2 cellular contexts compared by ENCODE assay signal in the genomic region with DNA sequence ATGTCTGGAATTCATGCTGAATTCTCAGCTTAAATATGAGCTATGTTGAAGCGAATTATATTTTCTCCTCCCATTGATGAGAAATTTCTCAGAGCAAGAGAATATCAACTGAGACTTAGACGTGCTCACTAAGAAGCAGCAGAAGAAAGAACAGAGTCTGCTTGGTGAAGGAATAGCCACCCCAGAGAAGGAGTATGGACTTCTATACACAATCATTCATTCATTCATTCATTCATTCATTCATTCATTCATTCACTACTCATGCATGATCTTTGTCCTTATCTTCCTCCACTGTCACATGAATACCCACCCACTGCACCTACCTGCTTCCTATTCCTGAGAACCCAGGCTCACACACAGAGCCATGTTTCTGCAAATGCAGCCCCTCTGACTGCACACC.
TF ChIP-seq lines count a peak whose summit lies in the region.

No MANE protein-coding gene starts in this region.

TF ChIP-seq in HepG2, 621 proteins besides CTCF, POLR2A, EP300 and RAD21 (continues in another document):
- no peak for TF ChIP-seq ZNF468 (CRISPR knock-in tag; IDR thresholded peaks at IDR 0.05)
- TF ChIP-seq KMT2B (CRISPR knock-in tag; IDR thresholded peaks at IDR 0.05), result no peak
- TF ChIP-seq ZNF264 (CRISPR knock-in tag; IDR thresholded peaks at IDR 0.05), result 0 out of 2 replicates have a peak, but pooled peaks have one; percentile 5
- TF ChIP-seq ZMYM2 (CRISPR knock-in tag; IDR thresholded peaks at IDR 0.05), result 0 out of 2 replicates have a peak, but pooled peaks have one; percentile 30
- TF ChIP-seq, protein P1, sequence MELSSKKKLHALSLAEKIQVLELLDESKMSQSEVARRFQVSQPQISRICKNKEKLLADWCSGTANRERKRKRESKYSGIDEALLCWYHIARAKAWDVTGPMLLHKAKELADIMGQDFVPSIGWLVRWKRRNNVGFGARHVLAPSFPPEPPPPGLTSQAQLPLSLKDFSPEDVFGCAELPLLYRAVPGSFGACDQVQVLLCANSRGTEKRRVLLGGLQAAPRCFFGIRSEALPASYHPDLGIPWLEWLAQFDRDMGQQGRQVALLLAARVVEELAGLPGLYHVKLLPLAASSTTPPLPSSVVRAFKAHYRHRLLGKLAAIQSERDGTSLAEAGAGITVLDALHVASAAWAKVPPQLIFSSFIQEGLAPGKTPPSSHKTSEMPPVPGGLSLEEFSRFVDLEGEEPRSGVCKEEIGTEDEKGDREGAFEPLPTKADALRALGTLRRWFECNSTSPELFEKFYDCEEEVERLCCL (CRISPR knock-in tag; IDR thresholded peaks at IDR 0.05; ENCODE audit: borderline replicate concordance), result no peak
- no peak for TF ChIP-seq GABPA (IDR thresholded peaks at IDR 0.05; ENCODE audit: low read depth, low read length)
- TF ChIP-seq GABPA (CRISPR knock-in tag; IDR thresholded peaks at IDR 0.05; ENCODE audit: low read depth), result no peak
- TF ChIP-seq ZNF563 (CRISPR knock-in tag; IDR thresholded peaks at IDR 0.05), result no peak
- TF ChIP-seq, protein P2, sequence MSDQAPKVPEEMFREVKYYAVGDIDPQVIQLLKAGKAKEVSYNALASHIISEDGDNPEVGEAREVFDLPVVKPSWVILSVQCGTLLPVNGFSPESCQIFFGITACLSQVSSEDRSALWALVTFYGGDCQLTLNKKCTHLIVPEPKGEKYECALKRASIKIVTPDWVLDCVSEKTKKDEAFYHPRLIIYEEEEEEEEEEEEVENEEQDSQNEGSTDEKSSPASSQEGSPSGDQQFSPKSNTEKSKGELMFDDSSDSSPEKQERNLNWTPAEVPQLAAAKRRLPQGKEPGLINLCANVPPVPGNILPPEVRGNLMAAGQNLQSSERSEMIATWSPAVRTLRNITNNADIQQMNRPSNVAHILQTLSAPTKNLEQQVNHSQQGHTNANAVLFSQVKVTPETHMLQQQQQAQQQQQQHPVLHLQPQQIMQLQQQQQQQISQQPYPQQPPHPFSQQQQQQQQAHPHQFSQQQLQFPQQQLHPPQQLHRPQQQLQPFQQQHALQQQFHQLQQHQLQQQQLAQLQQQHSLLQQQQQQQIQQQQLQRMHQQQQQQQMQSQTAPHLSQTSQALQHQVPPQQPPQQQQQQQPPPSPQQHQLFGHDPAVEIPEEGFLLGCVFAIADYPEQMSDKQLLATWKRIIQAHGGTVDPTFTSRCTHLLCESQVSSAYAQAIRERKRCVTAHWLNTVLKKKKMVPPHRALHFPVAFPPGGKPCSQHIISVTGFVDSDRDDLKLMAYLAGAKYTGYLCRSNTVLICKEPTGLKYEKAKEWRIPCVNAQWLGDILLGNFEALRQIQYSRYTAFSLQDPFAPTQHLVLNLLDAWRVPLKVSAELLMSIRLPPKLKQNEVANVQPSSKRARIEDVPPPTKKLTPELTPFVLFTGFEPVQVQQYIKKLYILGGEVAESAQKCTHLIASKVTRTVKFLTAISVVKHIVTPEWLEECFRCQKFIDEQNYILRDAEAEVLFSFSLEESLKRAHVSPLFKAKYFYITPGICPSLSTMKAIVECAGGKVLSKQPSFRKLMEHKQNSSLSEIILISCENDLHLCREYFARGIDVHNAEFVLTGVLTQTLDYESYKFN (CRISPR knock-in tag; conservative IDR thresholded peaks at IDR 0.05), result no peak
- TF ChIP-seq ZSCAN30 (CRISPR knock-in tag; IDR thresholded peaks at IDR 0.05), result no peak
- no peak for TF ChIP-seq KLF16 (CRISPR knock-in tag; IDR thresholded peaks at IDR 0.05)
- TF ChIP-seq ZFP36 (IDR thresholded peaks at IDR 0.05; ENCODE audit: borderline replicate concordance, low read depth, low read length, partially characterized antibody), result no peak
- TF ChIP-seq ZMAT3 (CRISPR knock-in tag; conservative IDR thresholded peaks at IDR 0.05), result no peak
- TF ChIP-seq, protein P3, sequence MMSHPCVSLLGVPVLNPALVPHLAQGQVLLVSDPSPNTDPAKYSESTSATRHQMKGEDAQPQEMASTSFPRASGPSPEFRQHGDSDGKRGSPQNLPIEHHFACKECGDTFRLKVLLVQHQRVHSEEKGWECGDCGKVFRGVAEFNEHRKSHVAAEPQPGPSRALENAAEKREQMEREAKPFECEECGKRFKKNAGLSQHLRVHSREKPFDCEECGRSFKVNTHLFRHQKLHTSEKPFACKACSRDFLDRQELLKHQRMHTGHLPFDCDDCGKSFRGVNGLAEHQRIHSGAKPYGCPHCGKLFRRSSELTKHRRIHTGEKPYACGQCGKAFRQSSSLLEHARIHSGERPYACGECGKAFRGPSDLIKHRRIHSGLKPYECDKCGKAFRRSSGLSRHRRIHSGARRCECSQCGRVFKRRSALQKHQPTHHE (CRISPR knock-in tag; IDR thresholded peaks at IDR 0.05; ENCODE audit: borderline replicate concordance), result no peak
- TF ChIP-seq ZNF24 (IDR thresholded peaks at IDR 0.05), result peak; percentile 94
- no peak for TF ChIP-seq IRF2 (CRISPR knock-in tag; IDR thresholded peaks at IDR 0.05)

TF ChIP-seq in GM12878, 131 proteins besides CTCF, POLR2A, EP300 and RAD21:
- no peak for TF ChIP-seq EED (IDR thresholded peaks at IDR 0.05; ENCODE audit: low read depth)
- TF ChIP-seq SMC3 (IDR thresholded peaks at IDR 0.05; ENCODE audit: borderline replicate concordance, low read length), result no peak
- no peak for TF ChIP-seq RCOR1 (conservative IDR thresholded peaks at IDR 0.05; ENCODE audit: low read depth, low read length)
- no peak for TF ChIP-seq CHD2 (IDR thresholded peaks at IDR 0.05; ENCODE audit: borderline replicate concordance, low read depth, low read length)
- peak; percentile 97 for TF ChIP-seq ZNF24 (IDR thresholded peaks at IDR 0.05)
- no peak for TF ChIP-seq ZNF274 (IDR thresholded peaks at IDR 0.05; ENCODE audit: insufficient read depth, insufficient read length)
- TF ChIP-seq, protein P4, sequence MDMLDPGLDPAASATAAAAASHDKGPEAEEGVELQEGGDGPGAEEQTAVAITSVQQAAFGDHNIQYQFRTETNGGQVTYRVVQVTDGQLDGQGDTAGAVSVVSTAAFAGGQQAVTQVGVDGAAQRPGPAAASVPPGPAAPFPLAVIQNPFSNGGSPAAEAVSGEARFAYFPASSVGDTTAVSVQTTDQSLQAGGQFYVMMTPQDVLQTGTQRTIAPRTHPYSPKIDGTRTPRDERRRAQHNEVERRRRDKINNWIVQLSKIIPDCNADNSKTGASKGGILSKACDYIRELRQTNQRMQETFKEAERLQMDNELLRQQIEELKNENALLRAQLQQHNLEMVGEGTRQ (IDR thresholded peaks at IDR 0.05; ENCODE audit: borderline replicate concordance, low read depth, low read length), result no peak
- no peak for TF ChIP-seq DPF2 (IDR thresholded peaks at IDR 0.05)
- no peak for TF ChIP-seq CHD1 (IDR thresholded peaks at IDR 0.05; ENCODE audit: low read depth, low read length)
